ENCODE assay signal across 8 cellular contexts in the genomic region with DNA sequence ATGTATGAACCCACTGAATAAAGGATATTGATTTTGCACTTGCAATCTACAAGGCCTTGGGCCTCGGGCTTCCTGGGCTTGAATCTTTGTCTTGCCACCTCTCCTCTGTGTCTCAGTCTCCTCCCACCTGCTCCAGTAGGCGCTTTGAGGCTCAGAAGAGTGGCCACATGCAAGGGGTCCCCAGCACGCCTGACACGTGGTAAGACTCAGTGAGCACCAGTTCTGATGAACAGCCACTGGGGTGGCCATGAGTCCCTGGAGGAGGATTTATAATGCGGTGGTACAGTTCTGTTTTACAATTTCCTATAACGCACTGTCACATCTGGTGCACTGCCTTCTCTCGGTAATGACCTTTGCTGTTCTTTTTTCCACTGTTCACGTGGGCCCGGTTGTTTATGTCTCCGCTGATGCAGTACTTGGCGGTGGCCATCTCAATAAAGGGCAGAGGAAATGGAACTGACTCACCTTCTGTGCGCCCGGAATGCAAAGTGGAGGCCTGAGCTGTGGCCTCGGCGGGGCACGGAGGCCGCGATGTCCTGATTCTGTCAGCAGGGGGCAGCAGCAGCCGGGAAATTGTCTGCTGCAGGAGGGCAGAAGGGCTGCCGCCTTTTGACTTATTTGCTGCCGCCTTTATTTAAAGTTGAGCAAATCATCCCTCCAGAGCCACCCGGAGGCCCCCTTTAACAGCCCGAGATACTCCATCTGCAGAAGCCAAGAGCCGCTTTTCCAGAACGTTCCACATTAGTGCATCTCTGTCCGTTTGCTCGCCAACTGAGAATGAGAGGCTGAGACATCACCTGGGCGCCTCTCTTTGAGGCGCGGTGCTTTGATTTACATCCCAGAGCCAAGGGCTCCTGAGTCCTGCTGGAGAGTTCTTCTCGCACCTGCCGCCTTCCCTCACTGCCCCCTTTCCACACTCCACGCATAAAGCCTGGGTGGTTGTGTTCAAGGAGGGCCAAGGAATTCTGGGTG. TPM values are rescaled to one million over a fixed set of nuclear protein-coding genes. Genes with fewer than 3 reads are reported as not detected.
DNase-seq lines count a peak whose midpoint lies in the region; ATAC-seq and TF ChIP-seq lines count a peak whose summit lies in the region.

No MANE protein-coding gene starts in this region.

- no peak overlapping the region for H3K4me3 Mint-ChIP-seq in central memory CD8-positive, alpha-beta T cell

- peaks cover 2 to 13% of the 10 kb centered on the region in 2 experiments; a peak in 3 of 4 replicates for H3K4me1 ChIP-seq in HCT116 (ENCODE audit: control insufficient read depth in 1 of 2, insufficient read depth in 2 of 2, low read length in 2 of 2)

- H3K4me3 ChIP-seq in HCT116 (replicated peaks in 1 of 2; ENCODE audit: low read depth in 1 of 2, low read length in 2 of 2) = peak overlapping the region in 1 of 2 experiments; percentile 1; a peak in 1 of 4 replicates

- peaks cover 18% of the 10 kb centered on the region for H3K27me3 Mint-ChIP-seq in central memory CD8-positive, alpha-beta T cell

- H3K27ac Mint-ChIP-seq in central memory CD8-positive, alpha-beta T cell (ENCODE audit: low read depth) = peak overlapping the region; percentile 21

- H3K36me3 ChIP-seq in HCT116 (ENCODE audit: control insufficient read depth in 1 of 2, insufficient read depth in 2 of 2, low read length in 2 of 2) = no peaks in the 10 kb centered on the region

- peak; percentile 95 for ATAC-seq in HCT116
- peak; percentile 98 for ATAC-seq in central memory CD8-positive, alpha-beta T cell (replicated peaks; ENCODE audit: extremely low read depth, poor library complexity, severe bottlenecking)
- no peak for ATAC-seq in GM18502 (IDR thresholded peaks at IDR 0.05; ENCODE audit: poor library complexity, unreplicated experiment)

- BruUV-seq in HCT116 (replicated peaks; lab: Mats Ljungman, UMichigan) = no TSS peak

- RAD21 ChIA-PET in HCT116 (lab: Charles Lee; ENCODE audit: low non-redundant PET in 1 of 2, low total read pairs in 2 of 2, uncharacterized antibody in 2 of 2, unreplicated experiment in 2 of 2) = interaction anchor here in 1 of 2 experiments (0.6 to 0.7 kb wide), 2 partner anchors 200 to 235 kb away, joined by 3 read pairs; no protein-coding TSS in a partner anchor

- CTCF ChIA-PET in HCT116 (lab: Charles Lee) = interaction anchor here (0.9 to 1.5 kb wide), 14 partner anchors 8 to 479 kb away, joined by 3 to 19 read pairs (median 4); no protein-coding TSS in a partner anchor

- peak overlapping the region; percentile 59 for H2AFZ ChIP-seq in HCT116 (ENCODE audit: low read depth, low read length, poor library complexity, severe bottlenecking)

- no peaks in the 10 kb centered on the region for H3K9me3 ChIP-seq in HCT116 (ENCODE audit: control insufficient read depth in 1 of 2, insufficient read depth in 1 of 2, low read depth in 1 of 2, low read length in 2 of 2)

- TF ChIP-seq RAD21 in HCT116 (IDR thresholded peaks at IDR 0.05; ENCODE audit: low read depth) = peak; percentile 93

- H3K36me3 Mint-ChIP-seq in central memory CD8-positive, alpha-beta T cell (ENCODE audit: insufficient read depth) = peaks cover 1% of the 10 kb centered on the region

- POLR2A ChIA-PET in HCT116 (lab: Charles Lee) = interaction anchor here (1.1 kb wide), 1 partner anchor 415 kb away, joined by 4 read pairs; no protein-coding TSS in a partner anchor

- no peaks in the 10 kb centered on the region for H3K9me2 ChIP-seq in HCT116 (ENCODE audit: insufficient read depth)

- TF ChIP-seq CTCF in HCT116 (IDR thresholded peaks at IDR 0.05 in 2 of 3, conservative IDR thresholded peaks at IDR 0.05 in 1 of 3; ENCODE audit: borderline replicate concordance in 1 of 3, insufficient read depth in 1 of 3, low read depth in 2 of 3, low read length in 2 of 3) = peak; percentile 86 to 96 (median 93)

- H3K27me3 ChIP-seq in HCT116 (ENCODE audit: insufficient read depth, low read length) = no peaks in the 10 kb centered on the region

- peaks cover 7% of the 10 kb centered on the region for H3K4me1 Mint-ChIP-seq in central memory CD8-positive, alpha-beta T cell

- peak overlapping the region; percentile 8; the same call in 1 of the 2 replicates for H3K9ac ChIP-seq in HCT116 (ENCODE audit: low read length)

- peak overlapping the region; percentile 57 for H3K4me2 ChIP-seq in HCT116 (ENCODE audit: low read length)

- no peaks in the 10 kb centered on the region for H3K9me3 Mint-ChIP-seq in central memory CD8-positive, alpha-beta T cell

- TF ChIP-seq POLR2A in HCT116 (IDR thresholded peaks at IDR 0.05; ENCODE audit: borderline replicate concordance, extremely low read depth, insufficient read depth, insufficient read length) = no peak

- intact Hi-C loops in HCT116 (cut with micrococcal nuclease) = loop anchor here (1.0 to 5.0 kb wide), 5 partner anchors 74 to 480 kb away; no protein-coding TSS in a partner anchor

- H3K27ac ChIP-seq in HCT116 (ENCODE audit: low read depth, low read length) = peak overlapping the region; percentile 14; the same call in 1 of the 2 replicates

- H3K79me2 ChIP-seq in HCT116 (ENCODE audit: insufficient read depth, low read length) = no peaks in the 10 kb centered on the region

- DNase-seq in Daoy (ENCODE audit: low read depth) (peak; percentile 94), HCT116 (ENCODE audit: low read depth, low spot score) (peak; percentile 57), NCI-H2171 (lab: John Stamatoyannopoulos, UW) (peak; percentile 56), kidney tubule cell (ENCODE audit: low spot score) (peak; percentile 90)
- DNase-seq in activated CD4-positive, alpha-beta T cell treated with anti-CD3 and anti-CD28 coated beads for 1 hour = peak; percentile 81
- DNase-seq in central memory CD8-positive, alpha-beta T cell (ENCODE audit: low spot score in 2 of 2) = peak; percentile 78 to 86
- DNase-seq in stimulated activated CD4-positive, alpha-beta T cell treated with anti-CD3 and anti-CD28 coated beads, Interleukin-1b, Interleukin-23, amount 100 ng/mL, for 24 hours (ENCODE audit: low read depth in 4 of 4, low spot score in 1 of 4) = peak; percentile 57 to 85 (median 74)

- H4K20me1 ChIP-seq in HCT116 (ENCODE audit: insufficient read depth) = no peaks in the 10 kb centered on the region

TF ChIP-seq in HCT116, 20 proteins besides CTCF, POLR2A, EP300 and RAD21:
- TF ChIP-seq SIN3A (IDR thresholded peaks at IDR 0.05; ENCODE audit: low read depth) (no peak), YY1 (IDR thresholded peaks at IDR 0.05; ENCODE audit: extremely low read depth, insufficient replicate concordance, low read depth, low read length) (peak; percentile 38)

RNA-seq across cellular contexts. Expression of a gene that starts 6.0 kb away (rescaled TPM):
- total RNA-seq in Daoy (2014; rRNA removed; shearing (Covaris generic)) = 18.9 and 21.9 TPM in 2 replicates
- total RNA-seq in HCT116 (2021; ENCODE audit: unreplicated experiment) = 23.2 TPM
- polyA plus RNA-seq in HCT116 (2012) = 12.3 and 14.7 TPM in 2 replicates

RNA-seq across cellular contexts. Expression of a gene that starts 34.9 kb away (rescaled TPM):
- total RNA-seq in Daoy (2014; rRNA removed; shearing (Covaris generic)) = not detected in 2 replicates
- not detected for total RNA-seq in HCT116 (2021; ENCODE audit: unreplicated experiment)
- not detected in 2 replicates for polyA plus RNA-seq in HCT116 (2012)
